1 cellular context compared by ENCODE assay signal in the genomic region with DNA sequence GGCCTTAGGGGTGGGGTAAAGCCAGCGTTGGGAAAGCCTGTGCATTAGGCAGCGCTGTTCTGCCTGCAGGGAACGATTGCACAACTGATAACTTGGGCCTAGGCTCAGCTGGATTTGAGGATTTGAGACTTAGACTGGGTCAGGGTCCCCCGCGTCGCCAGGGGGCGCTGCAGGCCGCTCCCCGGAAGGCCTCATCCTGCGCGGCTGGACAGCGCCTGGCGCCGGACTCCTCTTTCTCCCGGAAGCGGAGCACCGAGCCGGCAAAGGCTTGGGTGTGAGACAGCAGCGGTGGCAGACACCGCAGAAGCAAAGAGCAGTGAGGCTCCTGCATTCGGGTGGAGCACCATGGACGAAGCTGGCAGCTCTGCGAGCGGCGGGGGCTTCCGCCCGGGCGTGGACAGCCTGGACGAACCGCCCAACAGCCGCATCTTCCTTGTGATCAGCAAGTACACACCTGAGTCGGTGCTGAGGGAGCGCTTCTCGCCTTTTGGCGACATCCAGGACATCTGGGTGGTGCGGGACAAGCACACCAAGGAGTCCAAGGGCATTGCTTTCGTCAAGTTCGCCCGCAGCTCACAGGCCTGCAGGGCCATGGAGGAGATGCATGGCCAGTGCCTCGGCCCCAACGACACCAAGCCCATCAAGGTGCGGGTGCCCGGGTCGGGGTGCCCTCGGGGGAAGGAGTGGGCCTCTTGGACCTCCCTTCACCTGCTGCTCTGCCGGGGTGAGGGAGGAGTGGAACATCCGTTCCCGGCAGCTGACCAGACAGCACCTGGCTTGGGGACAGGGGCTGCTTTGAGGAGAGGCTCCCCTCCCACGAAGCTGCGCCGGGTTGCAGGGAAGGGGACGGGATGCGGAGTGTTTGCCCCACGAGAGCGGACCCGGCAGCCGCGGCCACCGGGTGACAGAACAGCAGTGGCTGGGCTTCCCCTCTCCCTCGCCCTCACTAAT.
TF ChIP-seq lines count a peak whose summit lies in the region.

A gene with protein sequence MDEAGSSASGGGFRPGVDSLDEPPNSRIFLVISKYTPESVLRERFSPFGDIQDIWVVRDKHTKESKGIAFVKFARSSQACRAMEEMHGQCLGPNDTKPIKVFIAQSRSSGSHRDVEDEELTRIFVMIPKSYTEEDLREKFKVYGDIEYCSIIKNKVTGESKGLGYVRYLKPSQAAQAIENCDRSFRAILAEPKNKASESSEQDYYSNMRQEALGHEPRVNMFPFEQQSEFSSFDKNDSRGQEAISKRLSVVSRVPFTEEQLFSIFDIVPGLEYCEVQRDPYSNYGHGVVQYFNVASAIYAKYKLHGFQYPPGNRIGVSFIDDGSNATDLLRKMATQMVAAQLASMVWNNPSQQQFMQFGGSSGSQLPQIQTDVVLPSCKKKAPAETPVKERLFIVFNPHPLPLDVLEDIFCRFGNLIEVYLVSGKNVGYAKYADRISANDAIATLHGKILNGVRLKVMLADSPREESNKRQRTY (plus strand): TSS at position 236 of the 951 bp plus-strand sequence. CDS start 110 bp downstream, at position 346.

TF ChIP-seq in HepG2, 621 proteins besides CTCF, POLR2A, EP300 and RAD21 (continued from another document and continues in another):
- TF ChIP-seq, protein P1, sequence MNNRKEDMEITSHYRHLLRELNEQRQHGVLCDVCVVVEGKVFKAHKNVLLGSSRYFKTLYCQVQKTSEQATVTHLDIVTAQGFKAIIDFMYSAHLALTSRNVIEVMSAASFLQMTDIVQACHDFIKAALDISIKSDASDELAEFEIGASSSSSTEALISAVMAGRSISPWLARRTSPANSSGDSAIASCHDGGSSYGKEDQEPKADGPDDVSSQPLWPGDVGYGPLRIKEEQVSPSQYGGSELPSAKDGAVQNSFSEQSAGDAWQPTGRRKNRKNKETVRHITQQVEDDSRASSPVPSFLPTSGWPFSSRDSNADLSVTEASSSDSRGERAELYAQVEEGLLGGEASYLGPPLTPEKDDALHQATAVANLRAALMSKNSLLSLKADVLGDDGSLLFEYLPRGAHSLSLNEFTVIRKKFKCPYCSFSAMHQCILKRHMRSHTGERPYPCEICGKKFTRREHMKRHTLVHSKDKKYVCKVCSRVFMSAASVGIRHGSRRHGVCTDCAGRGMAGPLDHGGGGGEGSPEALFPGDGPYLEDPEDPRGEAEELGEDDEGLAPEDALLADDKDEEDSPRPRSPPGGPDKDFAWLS (CRISPR knock-in tag; IDR thresholded peaks at IDR 0.05; ENCODE audit: borderline replicate concordance), result 0 out of 2 replicates have a peak, but pooled peaks have one; percentile 63
- TF ChIP-seq CEBPB (IDR thresholded peaks at IDR 0.05; ENCODE audit: borderline replicate concordance, low read depth, low read length) (peak; percentile 99), PITX1 (CRISPR knock-in tag; IDR thresholded peaks at IDR 0.05) (peak; percentile 95), ZNF567 (CRISPR knock-in tag; IDR thresholded peaks at IDR 0.05; ENCODE audit: borderline replicate concordance) (peak; percentile 99), ZNF773 (CRISPR knock-in tag; IDR thresholded peaks at IDR 0.05; ENCODE audit: borderline replicate concordance) (0 out of 2 replicates have a peak, but pooled peaks have one; percentile 58), ATF1 (CRISPR knock-in tag; IDR thresholded peaks at IDR 0.05) (no peak), ZNF367 (CRISPR knock-in tag; IDR thresholded peaks at IDR 0.05; ENCODE audit: borderline replicate concordance) (0 out of 2 replicates have a peak, but pooled peaks have one; percentile 23), KDM3A (CRISPR knock-in tag; IDR thresholded peaks at IDR 0.05; ENCODE audit: low read depth) (peak; percentile 98), ZNF550 (CRISPR knock-in tag; IDR thresholded peaks at IDR 0.05; ENCODE audit: borderline replicate concordance) (no peak), PHF21A (CRISPR knock-in tag; IDR thresholded peaks at IDR 0.05) (peak; percentile 96), PPARG (CRISPR knock-in tag; conservative IDR thresholded peaks at IDR 0.05) (peak; percentile 80), ZNF737 (CRISPR knock-in tag; IDR thresholded peaks at IDR 0.05; ENCODE audit: borderline replicate concordance) (peak; percentile 88; the same call in 1 of the 2 replicates), CC2D1A (CRISPR knock-in tag; IDR thresholded peaks at IDR 0.05) (no peak), SOX13 (IDR thresholded peaks at IDR 0.05) (0 out of 2 replicates have a peak, but pooled peaks have one; percentile 45), SOX13 (CRISPR knock-in tag; conservative IDR thresholded peaks at IDR 0.05 in 1 of 2, IDR thresholded peaks at IDR 0.05 in 1 of 2) (peak in 1 of 2 experiments; percentile 71; a peak in 1 of 4 replicates), RCOR2 (CRISPR knock-in tag; IDR thresholded peaks at IDR 0.05) (peak; percentile 45; the same call in 1 of the 2 replicates), FOXC1 (CRISPR knock-in tag; IDR thresholded peaks at IDR 0.05; ENCODE audit: borderline replicate concordance) (peak; percentile 98), ASH2L (IDR thresholded peaks at IDR 0.05; ENCODE audit: insufficient read length, low read depth, low read length) (peak; percentile 87), ZNF772 (CRISPR knock-in tag; IDR thresholded peaks at IDR 0.05) (peak; percentile 99), ZFP41 (CRISPR knock-in tag; IDR thresholded peaks at IDR 0.05; ENCODE audit: borderline replicate concordance) (peak; percentile 34; the same call in 1 of the 2 replicates), SOX5 (CRISPR knock-in tag; IDR thresholded peaks at IDR 0.05; ENCODE audit: borderline replicate concordance) (peak; percentile 84), PHF20 (CRISPR knock-in tag; IDR thresholded peaks at IDR 0.05) (peak; percentile 97), NFE2 (CRISPR knock-in tag; IDR thresholded peaks at IDR 0.05) (peak; percentile 19; the same call in 1 of the 2 replicates), ZSCAN30 (CRISPR knock-in tag; IDR thresholded peaks at IDR 0.05) (no peak), ZSCAN31 (CRISPR knock-in tag; IDR thresholded peaks at IDR 0.05; ENCODE audit: low read depth) (peak; percentile 99), CHD2 (IDR thresholded peaks at IDR 0.05; ENCODE audit: low read depth, low read length) (no peak; the same call in 1 of the 2 replicates), FOXA3 (CRISPR knock-in tag; IDR thresholded peaks at IDR 0.05) (peak; percentile 87), KAT7 (CRISPR knock-in tag; IDR thresholded peaks at IDR 0.05; ENCODE audit: borderline replicate concordance) (peak; percentile 95), ZBTB7B (CRISPR knock-in tag; IDR thresholded peaks at IDR 0.05) (peak; percentile 91), ZNF572 (CRISPR knock-in tag; IDR thresholded peaks at IDR 0.05) (peak; percentile 27; the same call in 1 of the 2 replicates), GATA4 (IDR thresholded peaks at IDR 0.05; ENCODE audit: borderline replicate concordance, low read depth) (peak; percentile 64; the same call in 1 of the 2 replicates), GTF3A (CRISPR knock-in tag; conservative IDR thresholded peaks at IDR 0.05) (no peak; the same call in 1 of the 2 replicates), DMAP1 (CRISPR knock-in tag; IDR thresholded peaks at IDR 0.05) (peak; percentile 97)
- TF ChIP-seq, protein P2, sequence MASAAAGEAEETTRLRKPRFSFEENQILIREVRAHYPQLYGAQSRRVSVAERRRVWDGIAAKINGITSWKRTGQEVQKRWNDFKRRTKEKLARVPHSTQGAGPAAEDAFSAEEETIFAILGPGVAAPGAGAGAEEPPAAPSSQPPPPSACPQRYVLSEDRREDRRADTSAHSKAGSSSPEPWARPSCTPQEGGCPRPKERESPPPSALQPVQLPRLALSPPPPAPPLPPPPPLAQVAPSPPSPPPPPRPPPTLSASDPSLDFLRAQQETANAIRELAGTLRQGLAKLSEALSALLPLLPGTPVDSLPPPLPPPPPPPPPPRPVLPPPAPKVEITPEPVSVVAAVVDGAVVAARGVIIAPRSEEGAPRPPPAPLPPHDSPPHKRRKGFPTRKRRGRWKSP (CRISPR knock-in tag; IDR thresholded peaks at IDR 0.05), result peak; percentile 97
- TF ChIP-seq, protein P3, sequence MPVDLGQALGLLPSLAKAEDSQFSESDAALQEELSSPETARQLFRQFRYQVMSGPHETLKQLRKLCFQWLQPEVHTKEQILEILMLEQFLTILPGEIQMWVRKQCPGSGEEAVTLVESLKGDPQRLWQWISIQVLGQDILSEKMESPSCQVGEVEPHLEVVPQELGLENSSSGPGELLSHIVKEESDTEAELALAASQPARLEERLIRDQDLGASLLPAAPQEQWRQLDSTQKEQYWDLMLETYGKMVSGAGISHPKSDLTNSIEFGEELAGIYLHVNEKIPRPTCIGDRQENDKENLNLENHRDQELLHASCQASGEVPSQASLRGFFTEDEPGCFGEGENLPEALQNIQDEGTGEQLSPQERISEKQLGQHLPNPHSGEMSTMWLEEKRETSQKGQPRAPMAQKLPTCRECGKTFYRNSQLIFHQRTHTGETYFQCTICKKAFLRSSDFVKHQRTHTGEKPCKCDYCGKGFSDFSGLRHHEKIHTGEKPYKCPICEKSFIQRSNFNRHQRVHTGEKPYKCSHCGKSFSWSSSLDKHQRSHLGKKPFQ (CRISPR knock-in tag; IDR thresholded peaks at IDR 0.05; ENCODE audit: insufficient replicate concordance), result peak; percentile 96
- TF ChIP-seq, protein P4, sequence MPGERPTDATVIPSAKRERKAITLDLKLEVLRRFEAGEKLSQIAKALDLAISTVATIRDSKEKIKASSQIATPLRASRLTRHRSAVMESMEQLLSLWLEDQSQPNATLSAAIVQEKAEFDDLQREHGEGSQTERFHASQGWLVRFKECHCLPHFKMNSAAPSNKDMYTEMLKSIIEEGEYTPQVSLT (CRISPR knock-in tag; IDR thresholded peaks at IDR 0.05; ENCODE audit: borderline replicate concordance, low read depth), result peak; percentile 95
- TF ChIP-seq, protein P5, sequence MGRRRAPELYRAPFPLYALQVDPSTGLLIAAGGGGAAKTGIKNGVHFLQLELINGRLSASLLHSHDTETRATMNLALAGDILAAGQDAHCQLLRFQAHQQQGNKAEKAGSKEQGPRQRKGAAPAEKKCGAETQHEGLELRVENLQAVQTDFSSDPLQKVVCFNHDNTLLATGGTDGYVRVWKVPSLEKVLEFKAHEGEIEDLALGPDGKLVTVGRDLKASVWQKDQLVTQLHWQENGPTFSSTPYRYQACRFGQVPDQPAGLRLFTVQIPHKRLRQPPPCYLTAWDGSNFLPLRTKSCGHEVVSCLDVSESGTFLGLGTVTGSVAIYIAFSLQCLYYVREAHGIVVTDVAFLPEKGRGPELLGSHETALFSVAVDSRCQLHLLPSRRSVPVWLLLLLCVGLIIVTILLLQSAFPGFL (CRISPR knock-in tag; IDR thresholded peaks at IDR 0.05), result no peak
- TF ChIP-seq, protein P6, sequence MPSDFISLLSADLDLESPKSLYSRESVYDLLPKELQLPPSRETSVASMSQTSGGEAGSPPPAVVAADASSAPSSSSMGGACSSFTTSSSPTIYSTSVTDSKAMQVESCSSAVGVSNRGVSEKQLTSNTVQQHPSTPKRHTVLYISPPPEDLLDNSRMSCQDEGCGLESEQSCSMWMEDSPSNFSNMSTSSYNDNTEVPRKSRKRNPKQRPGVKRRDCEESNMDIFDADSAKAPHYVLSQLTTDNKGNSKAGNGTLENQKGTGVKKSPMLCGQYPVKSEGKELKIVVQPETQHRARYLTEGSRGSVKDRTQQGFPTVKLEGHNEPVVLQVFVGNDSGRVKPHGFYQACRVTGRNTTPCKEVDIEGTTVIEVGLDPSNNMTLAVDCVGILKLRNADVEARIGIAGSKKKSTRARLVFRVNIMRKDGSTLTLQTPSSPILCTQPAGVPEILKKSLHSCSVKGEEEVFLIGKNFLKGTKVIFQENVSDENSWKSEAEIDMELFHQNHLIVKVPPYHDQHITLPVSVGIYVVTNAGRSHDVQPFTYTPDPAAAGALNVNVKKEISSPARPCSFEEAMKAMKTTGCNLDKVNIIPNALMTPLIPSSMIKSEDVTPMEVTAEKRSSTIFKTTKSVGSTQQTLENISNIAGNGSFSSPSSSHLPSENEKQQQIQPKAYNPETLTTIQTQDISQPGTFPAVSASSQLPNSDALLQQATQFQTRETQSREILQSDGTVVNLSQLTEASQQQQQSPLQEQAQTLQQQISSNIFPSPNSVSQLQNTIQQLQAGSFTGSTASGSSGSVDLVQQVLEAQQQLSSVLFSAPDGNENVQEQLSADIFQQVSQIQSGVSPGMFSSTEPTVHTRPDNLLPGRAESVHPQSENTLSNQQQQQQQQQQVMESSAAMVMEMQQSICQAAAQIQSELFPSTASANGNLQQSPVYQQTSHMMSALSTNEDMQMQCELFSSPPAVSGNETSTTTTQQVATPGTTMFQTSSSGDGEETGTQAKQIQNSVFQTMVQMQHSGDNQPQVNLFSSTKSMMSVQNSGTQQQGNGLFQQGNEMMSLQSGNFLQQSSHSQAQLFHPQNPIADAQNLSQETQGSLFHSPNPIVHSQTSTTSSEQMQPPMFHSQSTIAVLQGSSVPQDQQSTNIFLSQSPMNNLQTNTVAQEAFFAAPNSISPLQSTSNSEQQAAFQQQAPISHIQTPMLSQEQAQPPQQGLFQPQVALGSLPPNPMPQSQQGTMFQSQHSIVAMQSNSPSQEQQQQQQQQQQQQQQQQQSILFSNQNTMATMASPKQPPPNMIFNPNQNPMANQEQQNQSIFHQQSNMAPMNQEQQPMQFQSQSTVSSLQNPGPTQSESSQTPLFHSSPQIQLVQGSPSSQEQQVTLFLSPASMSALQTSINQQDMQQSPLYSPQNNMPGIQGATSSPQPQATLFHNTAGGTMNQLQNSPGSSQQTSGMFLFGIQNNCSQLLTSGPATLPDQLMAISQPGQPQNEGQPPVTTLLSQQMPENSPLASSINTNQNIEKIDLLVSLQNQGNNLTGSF (CRISPR knock-in tag; IDR thresholded peaks at IDR 0.05), result no peak
- TF ChIP-seq, protein P7, sequence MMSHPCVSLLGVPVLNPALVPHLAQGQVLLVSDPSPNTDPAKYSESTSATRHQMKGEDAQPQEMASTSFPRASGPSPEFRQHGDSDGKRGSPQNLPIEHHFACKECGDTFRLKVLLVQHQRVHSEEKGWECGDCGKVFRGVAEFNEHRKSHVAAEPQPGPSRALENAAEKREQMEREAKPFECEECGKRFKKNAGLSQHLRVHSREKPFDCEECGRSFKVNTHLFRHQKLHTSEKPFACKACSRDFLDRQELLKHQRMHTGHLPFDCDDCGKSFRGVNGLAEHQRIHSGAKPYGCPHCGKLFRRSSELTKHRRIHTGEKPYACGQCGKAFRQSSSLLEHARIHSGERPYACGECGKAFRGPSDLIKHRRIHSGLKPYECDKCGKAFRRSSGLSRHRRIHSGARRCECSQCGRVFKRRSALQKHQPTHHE (CRISPR knock-in tag; IDR thresholded peaks at IDR 0.05; ENCODE audit: borderline replicate concordance), result peak; percentile 87; the same call in 1 of the 2 replicates
- TF ChIP-seq, protein P8, sequence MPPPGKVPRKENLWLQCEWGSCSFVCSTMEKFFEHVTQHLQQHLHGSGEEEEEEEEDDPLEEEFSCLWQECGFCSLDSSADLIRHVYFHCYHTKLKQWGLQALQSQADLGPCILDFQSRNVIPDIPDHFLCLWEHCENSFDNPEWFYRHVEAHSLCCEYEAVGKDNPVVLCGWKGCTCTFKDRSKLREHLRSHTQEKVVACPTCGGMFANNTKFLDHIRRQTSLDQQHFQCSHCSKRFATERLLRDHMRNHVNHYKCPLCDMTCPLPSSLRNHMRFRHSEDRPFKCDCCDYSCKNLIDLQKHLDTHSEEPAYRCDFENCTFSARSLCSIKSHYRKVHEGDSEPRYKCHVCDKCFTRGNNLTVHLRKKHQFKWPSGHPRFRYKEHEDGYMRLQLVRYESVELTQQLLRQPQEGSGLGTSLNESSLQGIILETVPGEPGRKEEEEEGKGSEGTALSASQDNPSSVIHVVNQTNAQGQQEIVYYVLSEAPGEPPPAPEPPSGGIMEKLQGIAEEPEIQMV (CRISPR knock-in tag; IDR thresholded peaks at IDR 0.05; ENCODE audit: low read depth), result peak; percentile 89; the same call in 1 of the 2 replicates
